In the genomic region with DNA sequence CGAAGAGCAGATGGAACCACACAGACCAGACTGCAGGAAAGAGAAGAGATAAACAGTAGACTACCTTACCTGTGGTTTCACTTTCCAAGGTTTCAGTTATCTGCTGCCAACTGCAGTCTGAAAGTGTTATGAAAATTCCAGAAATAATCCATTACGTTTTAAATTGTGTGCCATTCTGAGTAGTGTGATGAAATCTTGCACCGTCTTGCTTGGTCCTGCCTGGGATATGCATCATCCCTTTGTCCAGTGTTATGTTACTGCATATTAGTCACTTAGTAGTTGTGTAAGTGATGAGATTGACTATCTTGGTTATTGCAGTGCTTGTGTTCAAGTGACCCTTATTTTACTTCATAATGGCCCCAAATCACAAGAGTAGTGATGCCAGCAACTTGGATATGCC, we compare ENCODE assay signal across 16 cellular contexts. TPM values are rescaled to one million over a fixed set of nuclear protein-coding genes. Genes with fewer than 3 reads are reported as not detected.
DNase-seq lines count a peak whose midpoint lies in the region; ATAC-seq and TF ChIP-seq lines count a peak whose summit lies in the region.
"Had no signal": no experiment of that assay in that cellular context is flagged by ENCODE, and none has a peak within 500 bp of the region (broad histone marks: within the 10 kb centered on the region; RNA-seq: fewer than 3 reads in every experiment).

No MANE protein-coding gene starts in this region.

- H4K8ac ChIP-seq in IMR-90 (ENCODE audit: low read depth in 2 of 2, low read length in 2 of 2), result no peak overlapping the region

- no peaks in the 10 kb centered on the region for H3K79me1 ChIP-seq in IMR-90 (ENCODE audit: low read depth in 1 of 2, low read length in 2 of 2)

- no peaks in the 10 kb centered on the region for H4K20me1 ChIP-seq in IMR-90 (ENCODE audit: insufficient read depth, low read length)

- H2BK15ac ChIP-seq in IMR-90 (ENCODE audit: low read depth, low read length), result no peak overlapping the region

- H3K36me3 ChIP-seq in IMR-90 (ENCODE audit: control insufficient read depth, insufficient read depth, low read length), result no peaks in the 10 kb centered on the region
- H3K36me3 ChIP-seq: esophagus squamous epithelium had no signal

- TF ChIP-seq POLR2A in IMR-90 (IDR thresholded peaks at IDR 0.05; ENCODE audit: low read depth, low read length), result no peak
- no peak for TF ChIP-seq POLR2A in lower leg skin (IDR thresholded peaks at IDR 0.05)

- in situ Hi-C loops in IMR-90 (cut with MboI; ENCODE audit: low sequenced_read_pairs), result no loop called here

- no peaks in the 10 kb centered on the region for H3K9me3 ChIP-seq in IMR-90 (ENCODE audit: control insufficient read depth, insufficient read depth, low read length)
- H3K9me3 ChIP-seq: Caco-2, esophagus squamous epithelium had no signal

- no peak overlapping the region for H3K4me2 ChIP-seq in IMR-90 (ENCODE audit: low read depth, low read length)

- intact Hi-C loops in IMR-90 (cut with micrococcal nuclease), result no loop called here
- intact Hi-C loops in lower leg skin (cut with DNase I; ENCODE audit: low total_unique reads), result no loop called here

- dilution Hi-C loops in IMR-90 (cut with HindIII; ENCODE audit: low sequenced_read_pairs, unreplicated experiment), result no loop called here

- H2AFZ ChIP-seq in IMR-90 (replicated peaks; ENCODE audit: low read length, poor library complexity), result no peak overlapping the region

- no peak overlapping the region for H3K4ac ChIP-seq in IMR-90 (ENCODE audit: low read depth, low read length)

- H2BK120ac ChIP-seq in IMR-90 (ENCODE audit: low read depth, low read length), result no peak overlapping the region

- no CpG with 5 or more reads among the region's 3 CpGs for WGBS in IMR-90 (ENCODE audit: extremely low coverage in 2 of 2, insufficient read length in 1 of 2), 2 experiments
- WGBS in lower leg skin, 2 donors, result 53 to 70% methylated on average over 3 of the region's 3 CpGs

- no peak overlapping the region for H2BK5ac ChIP-seq in IMR-90 (ENCODE audit: low read depth, low read length, poor library complexity, severe bottlenecking)

- H3K9me1 ChIP-seq in IMR-90 (ENCODE audit: insufficient read depth, low read length), result no peaks in the 10 kb centered on the region

- no peak overlapping the region for H3K56ac ChIP-seq in IMR-90 (ENCODE audit: extremely low read depth, insufficient read depth, low read length)

- H3K9ac ChIP-seq in IMR-90 (ENCODE audit: low read depth, low read length), result no peak overlapping the region

- H3K4me3 ChIP-seq in IMR-90 (ENCODE audit: insufficient read depth, low read depth, low read length) (no peak overlapping the region), cardiac fibroblast (replicated peaks in 1 of 2; ENCODE audit: low read depth in 2 of 2, low read length in 2 of 2) (no peak overlapping the region), lower leg skin (ENCODE audit: low read depth, poor library complexity, severe bottlenecking) (no peak overlapping the region)
- H3K4me3 ChIP-seq: esophagus squamous epithelium, lung had no signal

- no peak overlapping the region for H4K5ac ChIP-seq in IMR-90 (ENCODE audit: low read depth, low read length)

- no peak overlapping the region for H3K27ac ChIP-seq in IMR-90 (ENCODE audit: insufficient read depth, low read length)
- H3K27ac ChIP-seq in foreskin keratinocyte, result peak overlapping the region; percentile 42
- H3K27ac ChIP-seq: esophagus squamous epithelium had no signal

- CTCF ChIA-PET in IMR-90 (lab: Yijun Ruan, JAX), result no interaction called here

- H3K14ac ChIP-seq in IMR-90 (replicated peaks; ENCODE audit: low read depth, low read length), result no peak overlapping the region

- DNase-seq in AG20443 (ENCODE audit: low spot score), result peak; percentile 64
- DNase-seq in IMR-90, result peak; percentile 3
- DNase-seq in cardiac fibroblast (ENCODE audit: low read depth in 2 of 2), result peak; percentile 5 to 88
- DNase-seq in foreskin keratinocyte, result peak; percentile 83 to 91
- DNase-seq in activated CD4-positive, alpha-beta T cell treated with anti-CD3 and anti-CD28 coated beads, Interleukin-2, amount 50 U/mL, for 1 hour, result no peak
- DNase-seq in NCI-H82 (lab: John Stamatoyannopoulos, UW), result no peak
- DNase-seq in lower leg skin (ENCODE audit: low spot score in 2 of 2), result no peak
- DNase-seq: activated CD4-positive, alpha-beta T cell treated with anti-CD3 and anti-CD28 coated beads, Interleukin-2, amount 50 U/mL, for 48 hours; Caco-2; esophagus squamous epithelium; natural killer cell; NCI-H187; NCI-H524; stimulated activated CD4-positive, alpha-beta T cell treated with anti-CD3 and anti-CD28 coated beads, Interleukin-15, amount 100 ng/mL, for 24 hours had no signal

- POLR2A ChIA-PET in IMR-90 (lab: Charles Lee; ENCODE audit: unreplicated experiment), result no interaction called here

- no peak overlapping the region for H2AK9ac ChIP-seq in IMR-90 (replicated peaks; ENCODE audit: low read depth, low read length, poor library complexity)

- H3K4me1 ChIP-seq in IMR-90 (ENCODE audit: control insufficient read depth, insufficient read depth, low read length) (no peaks in the 10 kb centered on the region), foreskin keratinocyte (no peaks in the 10 kb centered on the region)
- H3K4me1 ChIP-seq: esophagus squamous epithelium had no signal

- no peak overlapping the region for H3K23ac ChIP-seq in IMR-90 (ENCODE audit: low read depth, low read length)

- H3K27me3 ChIP-seq in IMR-90 (ENCODE audit: control insufficient read depth, insufficient read depth, low read length) (no peaks in the 10 kb centered on the region), foreskin keratinocyte (no peaks in the 10 kb centered on the region)
- H3K27me3 ChIP-seq: esophagus squamous epithelium had no signal

- TF ChIP-seq RAD21 in IMR-90 (IDR thresholded peaks at IDR 0.05; ENCODE audit: low read length), result no peak

- H2BK20ac ChIP-seq in IMR-90 (ENCODE audit: low read depth, low read length), result no peak overlapping the region

- BruUV-seq in IMR-90 (replicated peaks; lab: Mats Ljungman, UMichigan), result no TSS peak

- H2AK5ac ChIP-seq in IMR-90 (ENCODE audit: low read depth, low read length), result no peak overlapping the region

- TF ChIP-seq CTCF in IMR-90 (conservative IDR thresholded peaks at IDR 0.05; ENCODE audit: low read depth, low read length), result no peak
- no peak for TF ChIP-seq CTCF in cardiac fibroblast (IDR thresholded peaks at IDR 0.05; ENCODE audit: low read depth, low read length)
- TF ChIP-seq CTCF in foreskin keratinocyte (conservative IDR thresholded peaks at IDR 0.05), result peak; percentile 42
- no peak for TF ChIP-seq CTCF in lower leg skin (IDR thresholded peaks at IDR 0.05)

- H3K18ac ChIP-seq in IMR-90 (ENCODE audit: low read depth, low read length), result no peak overlapping the region

- no peak overlapping the region for H4K91ac ChIP-seq in IMR-90 (ENCODE audit: insufficient read depth, low read depth, low read length)

- ATAC-seq in IMR-90 (ENCODE audit: low read depth) (no peak), foreskin keratinocyte (peak; percentile 99), GM18511 (IDR thresholded peaks at IDR 0.05; ENCODE audit: unreplicated experiment) (no peak)
- ATAC-seq: natural killer cell had no signal

TF ChIP-seq in IMR-90, 13 proteins besides CTCF, POLR2A, EP300 and RAD21:
- no peak for TF ChIP-seq MAZ (IDR thresholded peaks at IDR 0.05; ENCODE audit: borderline replicate concordance, low read depth, low read length)
- no peak for TF ChIP-seq RCOR1 (IDR thresholded peaks at IDR 0.05; ENCODE audit: insufficient replicate concordance, low read length)
- no peak for TF ChIP-seq CHD1 (IDR thresholded peaks at IDR 0.05; ENCODE audit: low read depth, low read length)
- TF ChIP-seq BHLHE40 (IDR thresholded peaks at IDR 0.05; ENCODE audit: low read depth, low read length), result no peak
- TF ChIP-seq RFX5 (IDR thresholded peaks at IDR 0.05; ENCODE audit: low read depth, low read length), result no peak
- no peak for TF ChIP-seq MXI1 (IDR thresholded peaks at IDR 0.05; ENCODE audit: borderline replicate concordance, low read depth, low read length)
TF ChIP-seq in IMR-90: peak in this region for 0.

RNA-seq across cellular contexts. Expression of a gene that starts 33.9 kb away (rescaled TPM):
- total RNA-seq in IMR-90 (2012; rRNA removed), result 0.18 and 0.28 TPM in 2 replicates
- 0.05 and 0.13 TPM in 2 replicates for polyA plus RNA-seq in IMR-90 (2012; rRNA removed)
- 0.04 TPM in 1 of 2 replicates, not detected in the other for polyA plus RNA-seq in IMR-90 (2012; cell fraction: cytosol; rRNA removed)
- polyA plus RNA-seq in IMR-90 (2012; cell fraction: nucleus; rRNA removed; ENCODE audit: low replicate concordance), result 0.05 and 0.13 TPM in 2 replicates
- total RNA-seq in foreskin keratinocyte, result 5.1 and 5.8 TPM in 2 replicates
- polyA plus RNA-seq in foreskin keratinocyte, result 0.75 and 1.1 TPM in 2 replicates
- total RNA-seq in lower leg skin, result 1 to 10 TPM in 3 of 4 donors, under 1 TPM in 1; 0.99 to 3.6 (median 2.5) TPM

Comparison
In these comparisons a context has a peak if more than half of its experiments do, and no peak if none do; other contexts are left out.
1. DNase-seq: peak in AG20443 (single experiment), IMR-90 (single experiment), cardiac fibroblast (2 of 2) and foreskin keratinocyte (2 of 2); none in activated CD4-positive, alpha-beta T cell treated with anti-CD3 and anti-CD28 coated beads, Interleukin-2, amount 50 U/mL, for 1 hour (single experiment), NCI-H82 (single experiment) and lower leg skin (0 of 2).